10 cellular contexts compared by ENCODE assay signal in the genomic region with DNA sequence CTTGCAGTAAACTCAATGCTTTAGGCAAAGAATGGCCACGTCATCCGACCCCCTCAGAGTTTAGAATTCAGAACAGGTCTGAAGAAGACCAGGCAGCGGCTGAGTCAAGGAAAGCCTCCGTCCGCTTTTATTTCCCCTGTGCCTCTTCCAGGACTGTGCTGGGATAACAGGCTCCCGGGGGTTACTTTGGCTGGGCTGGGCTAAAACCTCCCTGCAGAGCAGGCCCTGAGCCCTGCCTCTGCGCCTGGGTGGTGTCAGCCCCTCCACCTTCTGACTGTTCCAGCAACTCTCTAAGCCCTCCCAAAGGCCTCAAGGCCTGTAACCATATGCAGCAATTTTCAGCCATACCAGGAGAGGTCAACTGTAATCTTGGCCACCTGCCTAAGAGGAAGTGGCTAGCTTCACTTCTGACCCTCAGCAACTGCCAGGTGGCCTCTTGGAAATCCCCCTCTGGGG.
DNase-seq lines count a peak whose midpoint lies in the region; ATAC-seq and TF ChIP-seq lines count a peak whose summit lies in the region.
"Had no signal": no experiment of that assay in that cellular context is flagged by ENCODE, and none has a peak within 500 bp of the region (broad histone marks: within the 10 kb centered on the region; RNA-seq: fewer than 3 reads in every experiment).

No MANE protein-coding gene starts in this region.

- no peaks in the 10 kb centered on the region for H3K9me3 ChIP-seq in body of pancreas
- H3K9me3 ChIP-seq: A549 had no signal

- H3K36me3 ChIP-seq in body of pancreas (replicated peaks in 1 of 2; ENCODE audit: insufficient read depth in 1 of 2, low read depth in 2 of 2): no peaks in the 10 kb centered on the region

- no peaks in the 10 kb centered on the region for H3K27me3 ChIP-seq in body of pancreas

- H3K27ac ChIP-seq in body of pancreas: peak overlapping the region in 1 of 4 donors; percentile 34
- H3K27ac ChIP-seq: A549 had no signal

- TF ChIP-seq POLR2A in body of pancreas (IDR thresholded peaks at IDR 0.05): no peak

- DNase-seq in NCI-H146 (lab: John Stamatoyannopoulos, UW): peak; percentile 20
- DNase-seq in NCI-H146 treated with DMSO at 0.1 percent for 48 hours (lab: John Stamatoyannopoulos, UW; ENCODE audit: unreplicated experiment): no peak
- peak; percentile 13 to 53 (median 20) for DNase-seq in body of pancreas
- peak; percentile 8 for DNase-seq in retinal pigment epithelial cell (ENCODE audit: low read depth)
- no peak for DNase-seq in NCI-H187 treated with DMSO at 0.1 percent for 48 hours (lab: John Stamatoyannopoulos, UW)
- DNase-seq in SIG-M5 (lab: John Stamatoyannopoulos, UW): no peak
- no peak for DNase-seq in KG1 (lab: John Stamatoyannopoulos, UW)
- DNase-seq: naive thymus-derived CD4-positive, alpha-beta T cell had no signal

- ATAC-seq in HG03460 (IDR thresholded peaks at IDR 0.05; ENCODE audit: unreplicated experiment) (peak; percentile 38), body of pancreas (peak; percentile 47)
- ATAC-seq: naive thymus-derived CD4-positive, alpha-beta T cell had no signal

- intact Hi-C loops in body of pancreas (cut with DNase I): no loop called here

- 71 to 75% methylated on average over 7 of the region's 7 CpGs for WGBS in body of pancreas, 2 donors

- H3K4me1 ChIP-seq in body of pancreas: peaks cover 5% of the 10 kb centered on the region
- H3K4me1 ChIP-seq: A549 had no signal

- no peak for TF ChIP-seq CTCF in body of pancreas (IDR thresholded peaks at IDR 0.05)
- no peak for TF ChIP-seq CTCF in retinal pigment epithelial cell (conservative IDR thresholded peaks at IDR 0.05; ENCODE audit: low read depth, low read length)

- no peak overlapping the region for H3K4me3 ChIP-seq in body of pancreas
- no peak overlapping the region for H3K4me3 ChIP-seq in retinal pigment epithelial cell (ENCODE audit: low read length)
- H3K4me3 ChIP-seq: A549 had no signal

Comparison
In these comparisons a context has a peak if more than half of its experiments do, and no peak if none do; other contexts are left out.
1. DNase-seq: peak in NCI-H146 (single experiment), body of pancreas (4 of 4) and retinal pigment epithelial cell (single experiment); none in NCI-H146 treated with DMSO at 0.1 percent for 48 hours (single experiment), NCI-H187 treated with DMSO at 0.1 percent for 48 hours (single experiment), SIG-M5 (single experiment) and KG1 (single experiment).